In the genomic region with DNA sequence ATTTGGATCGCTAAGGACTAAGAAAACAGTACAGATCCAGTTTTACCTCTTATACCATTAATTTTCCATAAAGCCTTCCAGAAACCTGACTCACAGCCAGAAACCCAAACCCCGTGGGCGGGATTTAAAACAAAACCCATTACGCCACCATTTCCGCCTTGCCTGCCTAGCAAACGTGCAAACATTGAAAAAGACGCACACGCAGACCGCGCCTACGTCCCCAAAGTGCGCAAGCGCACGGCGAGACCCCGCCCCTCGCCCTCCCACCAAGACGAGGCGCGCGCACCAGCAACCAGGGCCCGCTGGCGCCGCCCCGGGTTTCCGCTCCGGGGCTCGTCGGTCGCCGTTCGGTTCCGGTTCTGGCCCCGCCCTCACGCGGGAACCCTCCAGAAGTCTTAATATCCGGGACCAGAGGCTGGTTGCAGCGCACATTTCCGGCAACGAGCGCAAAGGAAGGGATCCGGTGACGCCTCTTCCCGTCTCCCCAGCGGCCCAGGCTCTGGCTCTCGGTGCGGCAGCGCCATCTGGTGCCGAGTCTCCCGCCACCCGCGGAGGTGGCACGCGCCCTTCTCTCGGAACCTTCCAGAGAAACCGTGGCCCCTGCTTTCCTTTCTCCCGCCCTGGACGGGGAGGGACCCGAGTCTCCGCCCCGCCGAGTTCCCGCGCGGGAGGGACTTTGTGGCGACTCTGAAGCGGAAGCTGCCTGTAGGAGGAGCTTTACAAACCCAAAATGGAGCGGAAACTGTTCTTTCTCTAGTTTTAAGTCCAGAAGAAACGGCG, we compare ENCODE assay signal across 1 cellular context.
TF ChIP-seq lines count a peak whose summit lies in the region.

No MANE protein-coding gene starts in this region.

TF ChIP-seq in K562, 482 proteins besides CTCF, POLR2A, EP300 and RAD21 (continued from another document and continues in another):
- TF ChIP-seq, protein P1, sequence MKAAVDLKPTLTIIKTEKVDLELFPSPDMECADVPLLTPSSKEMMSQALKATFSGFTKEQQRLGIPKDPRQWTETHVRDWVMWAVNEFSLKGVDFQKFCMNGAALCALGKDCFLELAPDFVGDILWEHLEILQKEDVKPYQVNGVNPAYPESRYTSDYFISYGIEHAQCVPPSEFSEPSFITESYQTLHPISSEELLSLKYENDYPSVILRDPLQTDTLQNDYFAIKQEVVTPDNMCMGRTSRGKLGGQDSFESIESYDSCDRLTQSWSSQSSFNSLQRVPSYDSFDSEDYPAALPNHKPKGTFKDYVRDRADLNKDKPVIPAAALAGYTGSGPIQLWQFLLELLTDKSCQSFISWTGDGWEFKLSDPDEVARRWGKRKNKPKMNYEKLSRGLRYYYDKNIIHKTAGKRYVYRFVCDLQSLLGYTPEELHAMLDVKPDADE (conservative IDR thresholded peaks at IDR 0.05; ENCODE audit: control insufficient read depth, low read depth, low read length), result no peak
- TF ChIP-seq TCFL5 (CRISPR knock-in tag; conservative IDR thresholded peaks at IDR 0.05) (no peak), PRPF4 (IDR thresholded peaks at IDR 0.05; ENCODE audit: insufficient read depth, low read depth, low read length, poor library complexity, severe bottlenecking) (peak; percentile 26), SMARCC2 (IDR thresholded peaks at IDR 0.05; ENCODE audit: low read depth) (no peak), ZNF57 (CRISPR knock-in tag; IDR thresholded peaks at IDR 0.05) (no peak), SMARCB1 (IDR thresholded peaks at IDR 0.05; ENCODE audit: insufficient read length, low read depth) (no peak), NFIC (IDR thresholded peaks at IDR 0.05) (peak; percentile 27; the same call in 1 of the 2 replicates), ZBTB17 (CRISPR knock-in tag; IDR thresholded peaks at IDR 0.05) (no peak), CBX3 (IDR thresholded peaks at IDR 0.05; ENCODE audit: borderline replicate concordance in 1 of 2, low read length in 2 of 2) (no peak), ETS2 (tag; IDR thresholded peaks at IDR 0.05; ENCODE audit: borderline replicate concordance, poor library complexity, severe bottlenecking) (no peak), ZFPM2 (CRISPR knock-in tag; IDR thresholded peaks at IDR 0.05) (no peak), ETV1 (tag; conservative IDR thresholded peaks at IDR 0.05; ENCODE audit: low read depth) (no peak; the same call in none of the 2 replicates), ZNF124 (CRISPR knock-in tag; IDR thresholded peaks at IDR 0.05) (no peak), BHLHE40 (IDR thresholded peaks at IDR 0.05; ENCODE audit: low read length) (peak; percentile 85), GTF2F1 (IDR thresholded peaks at IDR 0.05; ENCODE audit: low read depth, low read length) (peak; percentile 29; the same call in 1 of the 2 replicates), YY1 (IDR thresholded peaks at IDR 0.05; ENCODE audit: borderline replicate concordance in 1 of 3, control insufficient read depth in 1 of 3, extremely low read depth in 1 of 3, insufficient read depth in 3 of 3, insufficient read length in 1 of 3, insufficient replicate concordance in 2 of 3, low read depth in 1 of 3, low read length in 2 of 3) (peak in 2 of 3 experiments; percentile 57 to 77), SMAD2 (IDR thresholded peaks at IDR 0.05; ENCODE audit: low read depth, low read length) (no peak), TBL1XR1 (IDR thresholded peaks at IDR 0.05; ENCODE audit: low read length in 2 of 2) (no peak), HCFC1 (IDR thresholded peaks at IDR 0.05; ENCODE audit: low read depth, low read length) (peak; percentile 55), DNMT1 (IDR thresholded peaks at IDR 0.05) (no peak), HDGF (IDR thresholded peaks at IDR 0.05) (no peak), TOE1 (IDR thresholded peaks at IDR 0.05; ENCODE audit: borderline replicate concordance) (no peak), TOE1 (CRISPR knock-in tag; IDR thresholded peaks at IDR 0.05; ENCODE audit: borderline replicate concordance, low read depth) (no peak), GTF2A2 (tag; IDR thresholded peaks at IDR 0.05) (no peak), NONO (IDR thresholded peaks at IDR 0.05; ENCODE audit: low read depth in 2 of 2, low read length in 1 of 2) (peak in 1 of 2 experiments; percentile 24; a peak in 1 of 4 replicates), BRF1 (IDR thresholded peaks at IDR 0.05; ENCODE audit: borderline replicate concordance, extremely low read depth, insufficient read length) (no peak), CBX8 (IDR thresholded peaks at IDR 0.05; ENCODE audit: borderline replicate concordance, extremely low read depth, low read depth, low read length, poor library complexity, severe bottlenecking) (no peak), ZBED1 (IDR thresholded peaks at IDR 0.05) (no peak), HNRNPH1 (optimal IDR thresholded peaks at IDR 0.05; ENCODE audit: low read depth, low read length) (no peak), ZSCAN32 (CRISPR knock-in tag; IDR thresholded peaks at IDR 0.05) (no peak), ZNF165 (CRISPR knock-in tag; IDR thresholded peaks at IDR 0.05; ENCODE audit: borderline replicate concordance) (no peak), MEIS2 (IDR thresholded peaks at IDR 0.05; ENCODE audit: partially characterized antibody) (peak; percentile 73), SP1 (CRISPR knock-in tag; IDR thresholded peaks at IDR 0.05) (peak; percentile 81), PHF21A (IDR thresholded peaks at IDR 0.05; ENCODE audit: borderline replicate concordance, low read depth) (no peak), FOXA1 (IDR thresholded peaks at IDR 0.05; ENCODE audit: borderline replicate concordance) (no peak)
- TF ChIP-seq, protein P2, sequence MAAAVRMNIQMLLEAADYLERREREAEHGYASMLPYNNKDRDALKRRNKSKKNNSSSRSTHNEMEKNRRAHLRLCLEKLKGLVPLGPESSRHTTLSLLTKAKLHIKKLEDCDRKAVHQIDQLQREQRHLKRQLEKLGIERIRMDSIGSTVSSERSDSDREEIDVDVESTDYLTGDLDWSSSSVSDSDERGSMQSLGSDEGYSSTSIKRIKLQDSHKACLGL (CRISPR knock-in tag; IDR thresholded peaks at IDR 0.05; ENCODE audit: borderline replicate concordance, poor library complexity, severe bottlenecking), result no peak
- TF ChIP-seq, protein P3, sequence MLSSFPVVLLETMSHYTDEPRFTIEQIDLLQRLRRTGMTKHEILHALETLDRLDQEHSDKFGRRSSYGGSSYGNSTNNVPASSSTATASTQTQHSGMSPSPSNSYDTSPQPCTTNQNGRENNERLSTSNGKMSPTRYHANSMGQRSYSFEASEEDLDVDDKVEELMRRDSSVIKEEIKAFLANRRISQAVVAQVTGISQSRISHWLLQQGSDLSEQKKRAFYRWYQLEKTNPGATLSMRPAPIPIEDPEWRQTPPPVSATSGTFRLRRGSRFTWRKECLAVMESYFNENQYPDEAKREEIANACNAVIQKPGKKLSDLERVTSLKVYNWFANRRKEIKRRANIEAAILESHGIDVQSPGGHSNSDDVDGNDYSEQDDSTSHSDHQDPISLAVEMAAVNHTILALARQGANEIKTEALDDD (IDR thresholded peaks at IDR 0.05), result no peak
- TF ChIP-seq, protein P4, sequence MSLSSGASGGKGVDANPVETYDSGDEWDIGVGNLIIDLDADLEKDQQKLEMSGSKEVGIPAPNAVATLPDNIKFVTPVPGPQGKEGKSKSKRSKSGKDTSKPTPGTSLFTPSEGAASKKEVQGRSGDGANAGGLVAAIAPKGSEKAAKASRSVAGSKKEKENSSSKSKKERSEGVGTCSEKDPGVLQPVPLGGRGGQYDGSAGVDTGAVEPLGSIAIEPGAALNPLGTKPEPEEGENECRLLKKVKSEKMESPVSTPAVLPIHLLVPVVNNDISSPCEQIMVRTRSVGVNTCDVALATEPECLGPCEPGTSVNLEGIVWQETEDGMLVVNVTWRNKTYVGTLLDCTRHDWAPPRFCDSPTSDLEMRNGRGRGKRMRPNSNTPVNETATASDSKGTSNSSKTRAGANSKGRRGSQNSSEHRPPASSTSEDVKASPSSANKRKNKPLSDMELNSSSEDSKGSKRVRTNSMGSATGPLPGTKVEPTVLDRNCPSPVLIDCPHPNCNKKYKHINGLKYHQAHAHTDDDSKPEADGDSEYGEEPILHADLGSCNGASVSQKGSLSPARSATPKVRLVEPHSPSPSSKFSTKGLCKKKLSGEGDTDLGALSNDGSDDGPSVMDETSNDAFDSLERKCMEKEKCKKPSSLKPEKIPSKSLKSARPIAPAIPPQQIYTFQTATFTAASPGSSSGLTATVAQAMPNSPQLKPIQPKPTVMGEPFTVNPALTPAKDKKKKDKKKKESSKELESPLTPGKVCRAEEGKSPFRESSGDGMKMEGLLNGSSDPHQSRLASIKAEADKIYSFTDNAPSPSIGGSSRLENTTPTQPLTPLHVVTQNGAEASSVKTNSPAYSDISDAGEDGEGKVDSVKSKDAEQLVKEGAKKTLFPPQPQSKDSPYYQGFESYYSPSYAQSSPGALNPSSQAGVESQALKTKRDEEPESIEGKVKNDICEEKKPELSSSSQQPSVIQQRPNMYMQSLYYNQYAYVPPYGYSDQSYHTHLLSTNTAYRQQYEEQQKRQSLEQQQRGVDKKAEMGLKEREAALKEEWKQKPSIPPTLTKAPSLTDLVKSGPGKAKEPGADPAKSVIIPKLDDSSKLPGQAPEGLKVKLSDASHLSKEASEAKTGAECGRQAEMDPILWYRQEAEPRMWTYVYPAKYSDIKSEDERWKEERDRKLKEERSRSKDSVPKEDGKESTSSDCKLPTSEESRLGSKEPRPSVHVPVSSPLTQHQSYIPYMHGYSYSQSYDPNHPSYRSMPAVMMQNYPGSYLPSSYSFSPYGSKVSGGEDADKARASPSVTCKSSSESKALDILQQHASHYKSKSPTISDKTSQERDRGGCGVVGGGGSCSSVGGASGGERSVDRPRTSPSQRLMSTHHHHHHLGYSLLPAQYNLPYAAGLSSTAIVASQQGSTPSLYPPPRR (CRISPR knock-in tag; IDR thresholded peaks at IDR 0.05; ENCODE audit: borderline replicate concordance), result no peak
- TF ChIP-seq, protein P5, sequence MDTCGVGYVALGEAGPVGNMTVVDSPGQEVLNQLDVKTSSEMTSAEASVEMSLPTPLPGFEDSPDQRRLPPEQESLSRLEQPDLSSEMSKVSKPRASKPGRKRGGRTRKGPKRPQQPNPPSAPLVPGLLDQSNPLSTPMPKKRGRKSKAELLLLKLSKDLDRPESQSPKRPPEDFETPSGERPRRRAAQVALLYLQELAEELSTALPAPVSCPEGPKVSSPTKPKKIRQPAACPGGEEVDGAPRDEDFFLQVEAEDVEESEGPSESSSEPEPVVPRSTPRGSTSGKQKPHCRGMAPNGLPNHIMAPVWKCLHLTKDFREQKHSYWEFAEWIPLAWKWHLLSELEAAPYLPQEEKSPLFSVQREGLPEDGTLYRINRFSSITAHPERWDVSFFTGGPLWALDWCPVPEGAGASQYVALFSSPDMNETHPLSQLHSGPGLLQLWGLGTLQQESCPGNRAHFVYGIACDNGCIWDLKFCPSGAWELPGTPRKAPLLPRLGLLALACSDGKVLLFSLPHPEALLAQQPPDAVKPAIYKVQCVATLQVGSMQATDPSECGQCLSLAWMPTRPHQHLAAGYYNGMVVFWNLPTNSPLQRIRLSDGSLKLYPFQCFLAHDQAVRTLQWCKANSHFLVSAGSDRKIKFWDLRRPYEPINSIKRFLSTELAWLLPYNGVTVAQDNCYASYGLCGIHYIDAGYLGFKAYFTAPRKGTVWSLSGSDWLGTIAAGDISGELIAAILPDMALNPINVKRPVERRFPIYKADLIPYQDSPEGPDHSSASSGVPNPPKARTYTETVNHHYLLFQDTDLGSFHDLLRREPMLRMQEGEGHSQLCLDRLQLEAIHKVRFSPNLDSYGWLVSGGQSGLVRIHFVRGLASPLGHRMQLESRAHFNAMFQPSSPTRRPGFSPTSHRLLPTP (IDR thresholded peaks at IDR 0.05; ENCODE audit: borderline replicate concordance, extremely low read depth, insufficient read length), result no peak
- TF ChIP-seq, protein P6, sequence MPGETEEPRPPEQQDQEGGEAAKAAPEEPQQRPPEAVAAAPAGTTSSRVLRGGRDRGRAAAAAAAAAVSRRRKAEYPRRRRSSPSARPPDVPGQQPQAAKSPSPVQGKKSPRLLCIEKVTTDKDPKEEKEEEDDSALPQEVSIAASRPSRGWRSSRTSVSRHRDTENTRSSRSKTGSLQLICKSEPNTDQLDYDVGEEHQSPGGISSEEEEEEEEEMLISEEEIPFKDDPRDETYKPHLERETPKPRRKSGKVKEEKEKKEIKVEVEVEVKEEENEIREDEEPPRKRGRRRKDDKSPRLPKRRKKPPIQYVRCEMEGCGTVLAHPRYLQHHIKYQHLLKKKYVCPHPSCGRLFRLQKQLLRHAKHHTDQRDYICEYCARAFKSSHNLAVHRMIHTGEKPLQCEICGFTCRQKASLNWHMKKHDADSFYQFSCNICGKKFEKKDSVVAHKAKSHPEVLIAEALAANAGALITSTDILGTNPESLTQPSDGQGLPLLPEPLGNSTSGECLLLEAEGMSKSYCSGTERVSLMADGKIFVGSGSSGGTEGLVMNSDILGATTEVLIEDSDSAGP (CRISPR knock-in tag; IDR thresholded peaks at IDR 0.05), result no peak
- TF ChIP-seq, protein P7, sequence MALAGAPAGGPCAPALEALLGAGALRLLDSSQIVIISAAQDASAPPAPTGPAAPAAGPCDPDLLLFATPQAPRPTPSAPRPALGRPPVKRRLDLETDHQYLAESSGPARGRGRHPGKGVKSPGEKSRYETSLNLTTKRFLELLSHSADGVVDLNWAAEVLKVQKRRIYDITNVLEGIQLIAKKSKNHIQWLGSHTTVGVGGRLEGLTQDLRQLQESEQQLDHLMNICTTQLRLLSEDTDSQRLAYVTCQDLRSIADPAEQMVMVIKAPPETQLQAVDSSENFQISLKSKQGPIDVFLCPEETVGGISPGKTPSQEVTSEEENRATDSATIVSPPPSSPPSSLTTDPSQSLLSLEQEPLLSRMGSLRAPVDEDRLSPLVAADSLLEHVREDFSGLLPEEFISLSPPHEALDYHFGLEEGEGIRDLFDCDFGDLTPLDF (CRISPR knock-in tag; IDR thresholded peaks at IDR 0.05), result peak; percentile 98
- TF ChIP-seq, protein P8, sequence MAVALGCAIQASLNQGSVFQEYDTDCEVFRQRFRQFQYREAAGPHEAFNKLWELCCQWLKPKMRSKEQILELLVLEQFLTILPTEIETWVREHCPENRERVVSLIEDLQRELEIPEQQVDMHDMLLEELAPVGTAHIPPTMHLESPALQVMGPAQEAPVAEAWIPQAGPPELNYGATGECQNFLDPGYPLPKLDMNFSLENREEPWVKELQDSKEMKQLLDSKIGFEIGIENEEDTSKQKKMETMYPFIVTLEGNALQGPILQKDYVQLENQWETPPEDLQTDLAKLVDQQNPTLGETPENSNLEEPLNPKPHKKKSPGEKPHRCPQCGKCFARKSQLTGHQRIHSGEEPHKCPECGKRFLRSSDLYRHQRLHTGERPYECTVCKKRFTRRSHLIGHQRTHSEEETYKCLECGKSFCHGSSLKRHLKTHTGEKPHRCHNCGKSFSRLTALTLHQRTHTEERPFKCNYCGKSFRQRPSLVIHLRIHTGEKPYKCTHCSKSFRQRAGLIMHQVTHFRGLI (CRISPR knock-in tag; IDR thresholded peaks at IDR 0.05), result no peak
- TF ChIP-seq, protein P9, sequence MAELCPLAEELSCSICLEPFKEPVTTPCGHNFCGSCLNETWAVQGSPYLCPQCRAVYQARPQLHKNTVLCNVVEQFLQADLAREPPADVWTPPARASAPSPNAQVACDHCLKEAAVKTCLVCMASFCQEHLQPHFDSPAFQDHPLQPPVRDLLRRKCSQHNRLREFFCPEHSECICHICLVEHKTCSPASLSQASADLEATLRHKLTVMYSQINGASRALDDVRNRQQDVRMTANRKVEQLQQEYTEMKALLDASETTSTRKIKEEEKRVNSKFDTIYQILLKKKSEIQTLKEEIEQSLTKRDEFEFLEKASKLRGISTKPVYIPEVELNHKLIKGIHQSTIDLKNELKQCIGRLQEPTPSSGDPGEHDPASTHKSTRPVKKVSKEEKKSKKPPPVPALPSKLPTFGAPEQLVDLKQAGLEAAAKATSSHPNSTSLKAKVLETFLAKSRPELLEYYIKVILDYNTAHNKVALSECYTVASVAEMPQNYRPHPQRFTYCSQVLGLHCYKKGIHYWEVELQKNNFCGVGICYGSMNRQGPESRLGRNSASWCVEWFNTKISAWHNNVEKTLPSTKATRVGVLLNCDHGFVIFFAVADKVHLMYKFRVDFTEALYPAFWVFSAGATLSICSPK (IDR thresholded peaks at IDR 0.05; ENCODE audit: borderline replicate concordance), result no peak
